ENCODE assay signal across 13 cellular contexts in genomic region chr4:119663160-119663788, GRCh38. TPM values are rescaled to one million over a fixed set of nuclear protein-coding genes. Genes with fewer than 3 reads are reported as not detected.
DNase-seq lines count a peak whose midpoint lies in the region; ATAC-seq, FAIRE-seq and TF ChIP-seq lines count a peak whose summit lies in the region.
"Had no signal": no experiment of that assay in that cellular context is flagged by ENCODE, and none has a peak within 500 bp of the region (broad histone marks: within the 10 kb centered on the region; RNA-seq: fewer than 3 reads in every experiment).

No MANE protein-coding gene starts in this region.

- H4K20me1 ChIP-seq in HepG2 (ENCODE audit: insufficient read depth, low read length) (no peaks in the 10 kb centered on the region), PC-3 (ENCODE audit: low read length) (no peaks in the 10 kb centered on the region)

- H3K79me2 ChIP-seq in HepG2 (ENCODE audit: insufficient read depth, low read length) (no peaks in the 10 kb centered on the region), PC-3 (ENCODE audit: low read length) (no peaks in the 10 kb centered on the region)

- H3K4me2 ChIP-seq in HepG2 (ENCODE audit: low read depth, low read length) (no peak overlapping the region), PC-3 (ENCODE audit: low read length) (peak overlapping the region; percentile 16; the same call in 1 of the 2 replicates)

- H3K9me2 ChIP-seq in PC-3 (replicated peaks; ENCODE audit: low read length), result no peaks in the 10 kb centered on the region

- H3F3A ChIP-seq in PC-3 (ENCODE audit: low read length, unreplicated experiment), result no peaks in the 10 kb centered on the region

- no peaks in the 10 kb centered on the region for H3K9me3 ChIP-seq in right lobe of liver
- H3K9me3 ChIP-seq in HepG2 (ENCODE audit: low read length), result no peaks in the 10 kb centered on the region
- H3K9me3 ChIP-seq in PC-3 (ENCODE audit: low read length), result no peaks in the 10 kb centered on the region
- no peaks in the 10 kb centered on the region for H3K9me3 ChIP-seq in aorta (ENCODE audit: control insufficient read depth, low read length)

- CTCF ChIA-PET in HepG2 (lab: Yijun Ruan, JAX; ENCODE audit: low intra/inter-chr PET ratio, low total read pairs) (no interaction called here), PC-3 (lab: Charles Lee) (no interaction called here)

- in situ Hi-C loops in HepG2 (cut with HindIII; ENCODE audit: extremely low pct_ligation_motif_present, low pct_unique_long_range_greater_than_20kb), result no loop called here

- no peak for TF ChIP-seq RAD21 in HepG2 (CRISPR knock-in tag; IDR thresholded peaks at IDR 0.05)

- H3K27ac ChIP-seq in right lobe of liver (no peak overlapping the region), HepG2 (ENCODE audit: extremely low read length, insufficient read depth, low read length) (no peak overlapping the region), PC-3 (ENCODE audit: low read length) (no peak overlapping the region), aorta (ENCODE audit: low read depth in 1 of 2, low read length in 2 of 2) (no peak overlapping the region)

- intact Hi-C loops in right lobe of liver (cut with DNase I) (no loop called here), HepG2 (cut with micrococcal nuclease; ENCODE audit: unreplicated experiment) (no loop called here), PC-3 (cut with micrococcal nuclease) (no loop called here), aorta (cut with DNase I) (no loop called here)

- no peak for TF ChIP-seq POLR2A in right lobe of liver (IDR thresholded peaks at IDR 0.05)
- no peak for TF ChIP-seq POLR2A in HepG2 (IDR thresholded peaks at IDR 0.05; ENCODE audit: insufficient read depth in 1 of 2, low read depth in 2 of 2, low read length in 2 of 2)

- no TSS peak for BruUV-seq in HepG2 (replicated peaks; lab: Mats Ljungman, UMichigan)
- no TSS peak for BruUV-seq in PC-3 (replicated peaks; lab: Mats Ljungman, UMichigan)

- peak in 3 of 4 donors; percentile 60 to 72 (median 67) for ATAC-seq in right lobe of liver
- no peak for ATAC-seq in HepG2
- no peak for ATAC-seq in PC-3
- ATAC-seq in aorta (ENCODE audit: low FRiP score), result no peak
- ATAC-seq: naive thymus-derived CD8-positive, alpha-beta T cell; Right ventricle myocardium inferior had no signal

- H2AFZ ChIP-seq in HepG2 (ENCODE audit: low read length) (no peak overlapping the region), PC-3 (ENCODE audit: low read length) (0 out of 2 replicates have a peak overlapping the region, but pooled peaks have one; percentile 30)

- no peaks in the 10 kb centered on the region for H3K4me1 ChIP-seq in right lobe of liver
- no peaks in the 10 kb centered on the region for H3K4me1 ChIP-seq in HepG2 (ENCODE audit: insufficient read depth, low read length)
- peaks cover 6% of the 10 kb centered on the region; the same call in 1 of the 2 replicates for H3K4me1 ChIP-seq in PC-3 (ENCODE audit: insufficient read depth, low read length)
- no peaks in the 10 kb centered on the region for H3K4me1 ChIP-seq in aorta (ENCODE audit: control insufficient read depth in 1 of 2, insufficient read depth in 2 of 2, low read length in 2 of 2)

- no peak for FAIRE-seq in HepG2 (lab: Jason Lieb, UNC)
- FAIRE-seq in islet of Langerhans (lab: Jason Lieb, UNC), result peak; percentile 13

- no peaks in the 10 kb centered on the region for H3K36me3 ChIP-seq in right lobe of liver
- no peaks in the 10 kb centered on the region for H3K36me3 ChIP-seq in HepG2 (replicated peaks in 1 of 2; ENCODE audit: control insufficient read depth in 1 of 2, insufficient read depth in 2 of 2, low read length in 2 of 2)
- H3K36me3 ChIP-seq in PC-3 (ENCODE audit: low read depth, low read length), result no peaks in the 10 kb centered on the region
- H3K36me3 ChIP-seq in aorta (ENCODE audit: control insufficient read depth in 1 of 2, insufficient read depth in 2 of 2, low read length in 1 of 2), result no peaks in the 10 kb centered on the region

- no peak for DNase-seq in right lobe of liver
- no peak for DNase-seq in HepG2 (ENCODE audit: low spot score)
- no peak for DNase-seq in PC-3
- DNase-seq in aorta, result no peak
- no peak for DNase-seq in NCI-H1105 (lab: John Stamatoyannopoulos, UW)
- no peak for DNase-seq in ecto neural progenitor cell (ENCODE audit: low spot score)
- no peak for DNase-seq in medulla oblongata (ENCODE audit: extremely low spot score)
- DNase-seq: activated naive CD4-positive, alpha-beta T cell; EL; naive thymus-derived CD8-positive, alpha-beta T cell; NCI-H2029 had no signal

- H3K9ac ChIP-seq in HepG2 (ENCODE audit: insufficient read depth, low read depth, low read length), result no peak overlapping the region
- H3K9ac ChIP-seq in PC-3 (ENCODE audit: low read length), result no peak overlapping the region

- TF ChIP-seq EP300 in HepG2 (IDR thresholded peaks at IDR 0.05; ENCODE audit: low read depth in 2 of 2, low read length in 2 of 2) (no peak), HepG2 (CRISPR knock-in tag; IDR thresholded peaks at IDR 0.05; ENCODE audit: borderline replicate concordance) (no peak)

- H3K4me3 ChIP-seq in right lobe of liver, result no peak overlapping the region
- H3K4me3 ChIP-seq in HepG2 (replicated peaks in 1 of 3; ENCODE audit: insufficient read depth in 1 of 3, low read depth in 2 of 3, low read length in 3 of 3), result no peak overlapping the region
- no peak overlapping the region for H3K4me3 ChIP-seq in PC-3 (ENCODE audit: low read length)
- H3K4me3 ChIP-seq in aorta (ENCODE audit: low read length in 2 of 2), result peak overlapping the region; percentile 36 to 48

- POLR2A ChIA-PET in HepG2 (lab: Yijun Ruan, JAX), result no interaction called here
- POLR2A ChIA-PET in PC-3 (lab: Charles Lee; ENCODE audit: unreplicated experiment), result no interaction called here

- TF ChIP-seq CTCF in right lobe of liver (IDR thresholded peaks at IDR 0.05) (no peak), HepG2 (CRISPR knock-in tag; IDR thresholded peaks at IDR 0.05) (no peak), PC-3 (conservative IDR thresholded peaks at IDR 0.05; ENCODE audit: low read depth, low read length) (no peak)

- H3K27me3 ChIP-seq in right lobe of liver (no peaks in the 10 kb centered on the region), HepG2 (ENCODE audit: control insufficient read depth in 1 of 2, insufficient read depth in 2 of 2, low read length in 2 of 2) (no peaks in the 10 kb centered on the region), PC-3 (ENCODE audit: low read length) (no peaks in the 10 kb centered on the region), aorta (ENCODE audit: control insufficient read depth in 1 of 2, insufficient read depth in 2 of 2, low read length in 1 of 2) (no peaks in the 10 kb centered on the region)

- whole genome bisulfite sequencing in right lobe of liver (ENCODE audit: insufficient coverage, low coverage, low lambda C conversion rate, missing lambda C conversion rate), result 15% methylated on average over 1 of the region's 1 CpG
- 0% methylated on average over 1 of the region's 1 CpG for WGBS in HepG2 (ENCODE audit: low lambda C conversion rate)
- WGBS in aorta, 2 donors, result 4 to 5% methylated on average over 1 of the region's 1 CpG

TF ChIP-seq in HepG2, 621 proteins besides CTCF, POLR2A, EP300 and RAD21 (continues in another document):
- no peak for TF ChIP-seq ZNF550 (CRISPR knock-in tag; IDR thresholded peaks at IDR 0.05; ENCODE audit: borderline replicate concordance)
- no peak for TF ChIP-seq GTF3A (CRISPR knock-in tag; conservative IDR thresholded peaks at IDR 0.05)
- TF ChIP-seq ZBTB34 (CRISPR knock-in tag; IDR thresholded peaks at IDR 0.05), result no peak
- TF ChIP-seq, protein P1, sequence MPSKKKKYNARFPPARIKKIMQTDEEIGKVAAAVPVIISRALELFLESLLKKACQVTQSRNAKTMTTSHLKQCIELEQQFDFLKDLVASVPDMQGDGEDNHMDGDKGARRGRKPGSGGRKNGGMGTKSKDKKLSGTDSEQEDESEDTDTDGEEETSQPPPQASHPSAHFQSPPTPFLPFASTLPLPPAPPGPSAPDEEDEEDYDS (CRISPR knock-in tag; IDR thresholded peaks at IDR 0.05), result no peak
- no peak for TF ChIP-seq SIN3A (IDR thresholded peaks at IDR 0.05; ENCODE audit: borderline replicate concordance, low read depth, low read length)

RNA-seq across cellular contexts. Expression of gene PDE5A, which starts 34.7 kb away (rescaled TPM):
- total RNA-seq in right lobe of liver, result 1 to 10 TPM in 3 of 6 experiments, under 1 TPM in 3; 0.56 to 2.4 (median 0.91) TPM
- total RNA-seq in HepG2 (2016; rRNA removed; fragmentation: Illumina TruSeq; extraction: Trizol), result 0.44 and 0.53 TPM in 2 replicates
- total RNA-seq in HepG2 (2016; cell fraction: cytosol; rRNA removed; fragmentation: Illumina TruSeq; extraction: Trizol; ENCODE audit: low read depth), result 0.51 TPM in 1 of 2 replicates, not detected in the other
- 0.06 and 0.61 TPM in 2 replicates for total RNA-seq in HepG2 (2016; cell fraction: insoluble cytoplasmic fraction; rRNA removed; fragmentation: Illumina TruSeq; extraction: Trizol)
- 0.15 and 0.17 TPM in 2 replicates for total RNA-seq in HepG2 (2016; cell fraction: membrane; rRNA removed; fragmentation: Illumina TruSeq; extraction: Trizol)
- 0.43 and 1.3 TPM in 2 replicates for total RNA-seq in HepG2 (2016; cell fraction: nucleus; rRNA removed; fragmentation: Illumina TruSeq; extraction: Trizol)
- 0.20 and 0.22 TPM in 2 replicates for polyA plus RNA-seq in HepG2 (2011; rRNA removed)
- 0.03 and 0.05 TPM in 2 replicates for polyA plus RNA-seq in HepG2 (2011; cell fraction: cytosol; rRNA removed)
- polyA plus RNA-seq in HepG2 (2011; cell fraction: nucleus; rRNA removed), result 0.16 and 0.35 TPM in 2 replicates
- polyA plus RNA-seq in HepG2 (2012), result 1.8 and 2.2 TPM in 2 replicates
- not detected in 2 replicates for polyA plus RNA-seq in HepG2 (2016; cell fraction: cytosol; fragmentation: Illumina TruSeq; extraction: Trizol; ENCODE audit: low read depth)
- 0.08 and 0.11 TPM in 2 replicates for polyA plus RNA-seq in HepG2 (2016; cell fraction: insoluble cytoplasmic fraction; fragmentation: Illumina TruSeq; extraction: Trizol; ENCODE audit: low read depth)
- 0.10 TPM in 1 of 2 replicates, not detected in the other for polyA plus RNA-seq in HepG2 (2016; cell fraction: membrane; fragmentation: Illumina TruSeq; extraction: Trizol; ENCODE audit: low read depth)
- 0.07 and 0.12 TPM in 2 replicates for polyA plus RNA-seq in HepG2 (2016; cell fraction: nucleus; fragmentation: Illumina TruSeq; extraction: Trizol; ENCODE audit: insufficient read depth, low read depth)
- 0.38 and 0.82 TPM in 2 replicates for polyA minus RNA-seq in HepG2 (2011; rRNA and poly(A)+ RNA removed; ENCODE audit: low replicate concordance)
- 0.89 and 1.4 TPM in 2 replicates for polyA minus RNA-seq in HepG2 (2011; cell fraction: cytosol; rRNA and poly(A)+ RNA removed)
- polyA minus RNA-seq in HepG2 (2011; cell fraction: nucleus; rRNA and poly(A)+ RNA removed), result 0.39 and 1.4 TPM in 2 replicates
- total RNA-seq in PC-3 (2014; rRNA removed), result 8.1 and 11.5 TPM in 2 replicates
- total RNA-seq in aorta, result 100 to 1,000 TPM; 196 to 343 TPM
- polyA plus RNA-seq in aorta, result 10 to 100 TPM; 24.9 to 74.7 TPM

Comparison
In these comparisons a context has a peak if more than half of its experiments do, and no peak if none do; other contexts are left out.
1. ATAC-seq: peak in right lobe of liver (3 of 4); none in HepG2 (single experiment), PC-3 (single experiment) and aorta (single experiment).
2. H3K4me3 ChIP-seq: peak in aorta (2 of 2); none in right lobe of liver (0 of 3), HepG2 (0 of 3) and PC-3 (single experiment).
3. RNA of gene PDE5A, which starts 34.7 kb away (total RNA-seq): 196 to 343 TPM in aorta; 8.1 to 11.5 TPM in PC-3, 0.56 to 2.4 TPM in right lobe of liver and 0.06 to 1.3 TPM in HepG2; every median in the first group is over 10 times any median in the second.